ENCODE assay signal across 8 cellular contexts in genomic region chr3:123449092-123449985, GRCh38. TPM values are rescaled to one million over a fixed set of nuclear protein-coding genes. Genes with fewer than 3 reads are reported as not detected.
A peak's percentile ranks its signal among the peaks of the same experiment; 100 is the strongest.
DNase-seq lines count a peak whose midpoint lies in the region; ATAC-seq and TF ChIP-seq lines count a peak whose summit lies in the region.

No MANE protein-coding gene starts in this region.

- DNase-seq in breast epithelium (ENCODE audit: low spot score in 2 of 2) = no peak
- no peak for DNase-seq in MCF 10A (ENCODE audit: unreplicated experiment)
- no peak for DNase-seq in activated T-cell treated with anti-CD3 and anti-CD28 coated beads, Interleukin-2, amount 50 U/mL, for 4 hours
- DNase-seq in left cardiac atrium = peak; percentile 48
- no peak for DNase-seq in inferior parietal cortex (ENCODE audit: extremely low spot score)
- no peak for DNase-seq in GF-D8 (lab: John Stamatoyannopoulos, UW)
- DNase-seq in cortex of kidney (lab: John Stamatoyannopoulos, UW) = no peak

- TF ChIP-seq POLR2A in breast epithelium (IDR thresholded peaks at IDR 0.05) = no peak

- H3K36me3 ChIP-seq in breast epithelium = no peaks in the 10 kb centered on the region
- H3K36me3 ChIP-seq in parathyroid adenoma (ENCODE audit: control insufficient read depth, insufficient read depth, low read length) = no peaks in the 10 kb centered on the region

- H3K4me3 Mint-ChIP-seq in MCF 10A (ENCODE audit: unreplicated experiment) = no peak overlapping the region
- H3K4me3 Mint-ChIP-seq in activated T-cell treated with anti-CD3 and anti-CD28 coated beads, Interleukin-2, amount 50 U/mL, for 4 hours = no peak overlapping the region

- H3K79me2 ChIP-seq in parathyroid adenoma = no peaks in the 10 kb centered on the region

- H3K4me1 Mint-ChIP-seq in MCF 10A (ENCODE audit: insufficient read depth, unreplicated experiment) = peaks cover 5% of the 10 kb centered on the region
- H3K4me1 Mint-ChIP-seq in activated T-cell treated with anti-CD3 and anti-CD28 coated beads, Interleukin-2, amount 50 U/mL, for 4 hours (ENCODE audit: low read depth) = peaks cover 2% of the 10 kb centered on the region

- H3K9me3 Mint-ChIP-seq in MCF 10A (ENCODE audit: unreplicated experiment) = no peaks in the 10 kb centered on the region
- H3K9me3 Mint-ChIP-seq in activated T-cell treated with anti-CD3 and anti-CD28 coated beads, Interleukin-2, amount 50 U/mL, for 4 hours = no peaks in the 10 kb centered on the region

- CTCF ChIA-PET in MCF 10A (lab: Yijun Ruan, JAX) = no interaction called here

- no peak overlapping the region for H3K27ac Mint-ChIP-seq in MCF 10A (ENCODE audit: low read depth, unreplicated experiment)

- peak overlapping the region; percentile 55 to 78 (median 68) for H3K4me3 ChIP-seq in breast epithelium
- H3K4me3 ChIP-seq in parathyroid adenoma (ENCODE audit: low read depth, low read length) = peak overlapping the region; percentile 44

- no peak overlapping the region for H3K9ac ChIP-seq in parathyroid adenoma

- H3K4me2 ChIP-seq in parathyroid adenoma (ENCODE audit: low read length) = peak overlapping the region; percentile 76

- no TSS peak for BruUV-seq in MCF 10A (replicated peaks; lab: Mats Ljungman, UMichigan)

- H3K27me3 ChIP-seq in breast epithelium = peaks cover 0 to 4% of the 10 kb centered on the region in 2 donors
- peaks cover 4% of the 10 kb centered on the region for H3K27me3 ChIP-seq in parathyroid adenoma (ENCODE audit: control insufficient read depth, insufficient read depth, low read length)

- H3K27ac ChIP-seq in breast epithelium (peak overlapping the region; percentile 62 to 71), parathyroid adenoma (peak overlapping the region; percentile 40)

- POLR2A ChIA-PET in MCF 10A (lab: Yijun Ruan, JAX) = no interaction called here

- H3K36me3 Mint-ChIP-seq in MCF 10A (ENCODE audit: insufficient read depth, unreplicated experiment) = no peaks in the 10 kb centered on the region
- H3K36me3 Mint-ChIP-seq in activated T-cell treated with anti-CD3 and anti-CD28 coated beads, Interleukin-2, amount 50 U/mL, for 4 hours (ENCODE audit: insufficient read depth) = no peaks in the 10 kb centered on the region

- H2AFZ ChIP-seq in parathyroid adenoma = peak overlapping the region; percentile 99

- H3K27me3 Mint-ChIP-seq in MCF 10A (ENCODE audit: insufficient read depth, unreplicated experiment) = peaks cover 65% of the 10 kb centered on the region
- H3K27me3 Mint-ChIP-seq in activated T-cell treated with anti-CD3 and anti-CD28 coated beads, Interleukin-2, amount 50 U/mL, for 4 hours (ENCODE audit: low read depth) = peaks cover 50% of the 10 kb centered on the region

- ATAC-seq in activated T-cell treated with anti-CD3 and anti-CD28 coated beads, Interleukin-2, amount 50 U/mL, for 4 hours = peak; percentile 40 to 51
- peak; percentile 68 to 73 for ATAC-seq in left cardiac atrium

- H3K9me3 ChIP-seq in breast epithelium (no peaks in the 10 kb centered on the region), parathyroid adenoma (ENCODE audit: control insufficient read depth, low read length) (no peaks in the 10 kb centered on the region)

- no peak for TF ChIP-seq CTCF in breast epithelium (IDR thresholded peaks at IDR 0.05)
- no peak for TF ChIP-seq CTCF in MCF 10A (IDR thresholded peaks at IDR 0.05; ENCODE audit: unreplicated experiment)
- no peak for TF ChIP-seq CTCF in parathyroid adenoma (IDR thresholded peaks at IDR 0.05)

- intact Hi-C loops in breast epithelium (cut with DNase I; ENCODE audit: low total_unique reads) = no loop called here
- intact Hi-C loops in MCF 10A (cut with micrococcal nuclease) = no loop called here
- intact Hi-C loops in left cardiac atrium (cut with DNase I) = loop anchor here (5.0 to 10.0 kb wide), 4 partner anchors 38 to 125 kb away; no protein-coding TSS in a partner anchor

- H3K4me1 ChIP-seq in breast epithelium = no peaks in the 10 kb centered on the region
- H3K4me1 ChIP-seq in parathyroid adenoma = no peaks in the 10 kb centered on the region

RNA-seq across cellular contexts. Expression of gene ADCY5, which starts 0.4 kb away (rescaled TPM):
- 10 to 100 TPM; 10.1 to 32.5 (median 11.5) TPM for total RNA-seq in breast epithelium
- not detected in 2 replicates for total RNA-seq in MCF 10A (2022)
- under 1 TPM in 2 of 3 donors, not detected in 1; 0.05 to 0.13 TPM for total RNA-seq in activated T-cell treated with anti-CD3 and anti-CD28 coated beads, Interleukin-2, amount 50 U/mL, for 4 hours
- total RNA-seq in left cardiac atrium = 100 to 1,000 TPM; 104 to 134 TPM

Comparison
In these comparisons a context has a peak if more than half of its experiments do, and no peak if none do; other contexts are left out.
1. RNA of gene ADCY5, which starts 0.4 kb away (total RNA-seq): 104 to 134 TPM in left cardiac atrium and 10.1 to 32.5 TPM in breast epithelium; 0.05 to 0.13 TPM in activated T-cell treated with anti-CD3 and anti-CD28 coated beads, Interleukin-2, amount 50 U/mL, for 4 hours and not detected in MCF 10A; every median in the first group is over 4 times any median in the second.
2. intact Hi-C loops: an anchor here in left cardiac atrium (5.0 to 10.0 kb wide); none called in breast epithelium and MCF 10A.